8 cellular contexts compared by ENCODE assay signal in the genomic region with DNA sequence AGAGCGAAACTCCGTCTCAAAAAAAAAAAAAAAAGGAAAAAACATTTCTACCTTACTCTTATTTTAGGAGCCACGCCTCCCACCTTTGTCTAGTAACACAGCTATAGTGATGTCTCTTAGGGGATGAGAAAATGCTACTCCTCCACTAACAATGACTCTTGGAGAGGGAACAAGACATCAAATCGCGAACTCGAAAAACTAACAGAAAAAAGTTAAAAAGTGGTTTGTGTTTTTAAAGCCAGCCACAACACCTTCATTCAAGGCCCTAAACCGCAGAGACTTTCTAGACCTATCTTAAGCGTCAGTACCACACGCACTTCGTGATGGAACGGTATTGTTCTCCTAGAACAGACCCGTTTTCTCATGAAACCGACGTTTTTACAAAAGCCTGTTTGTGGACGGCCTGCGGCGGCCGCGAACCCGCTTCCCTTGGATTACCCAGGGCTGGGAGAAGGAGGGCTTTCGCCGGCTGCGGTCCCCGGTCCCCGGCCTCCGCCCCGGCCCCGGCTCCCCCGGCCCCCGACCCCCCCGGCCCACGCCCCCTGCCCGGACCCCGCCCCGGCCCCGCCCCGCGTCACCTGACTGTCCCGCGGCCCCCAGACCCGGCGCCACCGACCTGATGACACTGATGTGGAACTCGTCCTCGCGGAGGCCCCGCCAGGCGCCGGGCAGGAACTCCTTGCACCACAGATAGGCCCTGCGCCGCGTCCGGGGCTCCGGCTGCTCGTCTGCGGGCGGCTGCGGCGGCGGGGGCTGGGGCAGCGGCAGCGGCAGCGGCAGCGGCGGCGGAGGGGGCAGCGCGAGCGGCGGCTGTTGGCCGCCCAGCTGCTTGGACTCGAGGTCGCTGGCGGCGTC. TPM values are rescaled to one million over a fixed set of nuclear protein-coding genes. Genes with fewer than 3 reads are reported as not detected.
A peak's percentile ranks its signal among the peaks of the same experiment; 100 is the strongest.
DNase-seq lines count a peak whose midpoint lies in the region; ATAC-seq and TF ChIP-seq lines count a peak whose summit lies in the region.

No MANE protein-coding gene starts in this region.

- no peaks in the 10 kb centered on the region for H3K27me3 Mint-ChIP-seq in CD8-positive, alpha-beta memory T cell

- no peaks in the 10 kb centered on the region for H3K9me3 ChIP-seq in CD8-positive, alpha-beta memory T cell (ENCODE audit: low read length)

- H3K4me1 ChIP-seq in CD8-positive, alpha-beta memory T cell (ENCODE audit: insufficient read depth, low read length), result peaks cover 12% of the 10 kb centered on the region

- H3K36me3 ChIP-seq in CD8-positive, alpha-beta memory T cell (ENCODE audit: insufficient read depth, low read length), result no peaks in the 10 kb centered on the region
- no peaks in the 10 kb centered on the region for H3K36me3 ChIP-seq in kidney epithelial cell (ENCODE audit: control insufficient read depth, insufficient read depth, low read length)

- peak; percentile 25 for ATAC-seq in GM19463 (IDR thresholded peaks at IDR 0.05; ENCODE audit: unreplicated experiment)

- no peaks in the 10 kb centered on the region for H3K36me3 Mint-ChIP-seq in CD8-positive, alpha-beta memory T cell

- H3K27me3 ChIP-seq in CD8-positive, alpha-beta memory T cell (ENCODE audit: insufficient read depth, low read length, poor library complexity, severe bottlenecking), result no peaks in the 10 kb centered on the region
- no peaks in the 10 kb centered on the region for H3K27me3 ChIP-seq in kidney epithelial cell (ENCODE audit: control insufficient read depth, insufficient read depth, low read length)

- peak; percentile 28 to 86 (median 59) for DNase-seq in CD8-positive, alpha-beta memory T cell
- peak; percentile 89 for DNase-seq in HuH-7 (ENCODE audit: low spot score)
- peak; percentile 65 for DNase-seq in UCSD-AML1 (lab: John Stamatoyannopoulos, UW; ENCODE audit: unreplicated experiment)
- peak; percentile 67 for DNase-seq in central memory CD4-positive, alpha-beta T cell
- no peak for DNase-seq in kidney epithelial cell (ENCODE audit: low read depth)
- peak; percentile 33 for DNase-seq in stimulated activated CD4-positive, alpha-beta T cell treated with anti-CD3 and anti-CD28 coated beads, Interleukin-1b, Interleukin-23, amount 100 ng/mL, for 48 hours
- no peak for DNase-seq in amniotic stem cell (lab: John Stamatoyannopoulos, UW)

- peak overlapping the region in 7 of 8 donors; percentile 55 to 89 (median 78) for H3K27ac Mint-ChIP-seq in CD8-positive, alpha-beta memory T cell

- H3K27ac ChIP-seq in CD8-positive, alpha-beta memory T cell (ENCODE audit: low read depth, low read length), result peak overlapping the region; percentile 20

- peak overlapping the region; percentile 29 for H3K4me3 ChIP-seq in CD8-positive, alpha-beta memory T cell (ENCODE audit: low read length)
- H3K4me3 ChIP-seq in kidney epithelial cell (ENCODE audit: low read depth, low read length), result peak overlapping the region; percentile 70

- TF ChIP-seq CTCF in kidney epithelial cell (IDR thresholded peaks at IDR 0.05; ENCODE audit: insufficient read depth, low read length, poor library complexity, severe bottlenecking), result no peak

- POLR2A ChIA-PET in CD8-positive, alpha-beta memory T cell (lab: Charles Lee), result interaction anchor here (0.6 kb wide), 1 partner anchor 19 kb away, joined by 3 read pairs; no protein-coding TSS in a partner anchor

- peaks cover 3 to 12% (median 8%) of the 10 kb centered on the region in 3 donors for H3K4me1 Mint-ChIP-seq in CD8-positive, alpha-beta memory T cell

- H3K4me3 Mint-ChIP-seq in CD8-positive, alpha-beta memory T cell, result peak overlapping the region; percentile 80 to 90 (median 84)

- H3K9me3 Mint-ChIP-seq in CD8-positive, alpha-beta memory T cell, result no peaks in the 10 kb centered on the region

- CTCF ChIA-PET in CD8-positive, alpha-beta memory T cell (lab: Charles Lee), result no interaction called here

RNA-seq across cellular contexts. Expression of gene CHKA, which starts 0.7 kb away (rescaled TPM):
- total RNA-seq in CD8-positive, alpha-beta memory T cell, result 10 to 100 TPM; 11.6 to 14.0 TPM
- polyA plus RNA-seq in CD8-positive, alpha-beta memory T cell, result 3.1 TPM
- total RNA-seq in kidney epithelial cell, result 25.5 and 30.9 TPM in 2 replicates

Comparison
In these comparisons a context has a peak if more than half of its experiments do, and no peak if none do; other contexts are left out.
1. DNase-seq: peak in CD8-positive, alpha-beta memory T cell (5 of 5), HuH-7 (single experiment), UCSD-AML1 (single experiment), central memory CD4-positive, alpha-beta T cell (single experiment) and stimulated activated CD4-positive, alpha-beta T cell treated with anti-CD3 and anti-CD28 coated beads, Interleukin-1b, Interleukin-23, amount 100 ng/mL, for 48 hours (single experiment); none in kidney epithelial cell (single experiment) and amniotic stem cell (single experiment).